ENCODE assay signal across 13 cellular contexts in genomic region chr17:83194189-83194565, GRCh38.
A peak's percentile ranks its signal among the peaks of the same experiment; 100 is the strongest.
DNase-seq lines count a peak whose midpoint lies in the region; ATAC-seq, FAIRE-seq and TF ChIP-seq lines count a peak whose summit lies in the region.
"Had no signal": no experiment of that assay in that cellular context is flagged by ENCODE, and none has a peak within 500 bp of the region (broad histone marks: within the 10 kb centered on the region; RNA-seq: fewer than 3 reads in every experiment).

No MANE protein-coding gene starts in this region.

- intact Hi-C loops in breast epithelium (cut with DNase I; ENCODE audit: low total_unique reads): no loop called here
- intact Hi-C loops in MCF 10A (cut with micrococcal nuclease): no loop called here
- intact Hi-C loops in OCI-LY7 (cut with micrococcal nuclease; ENCODE audit: unreplicated experiment): no loop called here
- intact Hi-C loops in kidney (cut with DNase I): no loop called here
- intact Hi-C loops in tibial artery (cut with DNase I; ENCODE audit: low total_unique reads): no loop called here

- H3K9ac ChIP-seq in kidney (ENCODE audit: low read length in 2 of 2): no peak overlapping the region
- H3K9ac ChIP-seq in neuronal stem cell (ENCODE audit: low read depth, low read length, poor library complexity): no peak overlapping the region

- H2BK5ac ChIP-seq in neuronal stem cell (ENCODE audit: low read length): no peak overlapping the region

- no peaks in the 10 kb centered on the region for H4K20me1 ChIP-seq in OCI-LY7 (ENCODE audit: insufficient read depth, low read length)

- H3K79me1 ChIP-seq in neuronal stem cell (ENCODE audit: low read depth, low read length): peaks cover 2% of the 10 kb centered on the region

- DNase-seq in breast epithelium (ENCODE audit: low spot score in 2 of 2) (peak; percentile 17 to 43), MCF 10A (ENCODE audit: unreplicated experiment) (no peak), OCI-LY7 (ENCODE audit: low spot score) (no peak), kidney (peak; percentile 56), tibial artery (peak; percentile 15 to 72), substantia nigra (lab: John Stamatoyannopoulos, UW) (no peak), neuronal stem cell (ENCODE audit: low spot score) (no peak)
- DNase-seq: activated gamma-delta T cell treated with Interleukin-2 at 50 U/mL for 16 hours, NCI-H2171 treated with DMSO at 0.1 percent for 48 hours had no signal

- H3K23ac ChIP-seq in neuronal stem cell (ENCODE audit: low read depth, low read length, poor library complexity): no peak overlapping the region

- peaks cover 0 to 6% of the 10 kb centered on the region in 2 donors for H3K9me3 ChIP-seq in breast epithelium
- no peaks in the 10 kb centered on the region for H3K9me3 ChIP-seq in OCI-LY7 (ENCODE audit: low read length)
- H3K9me3 ChIP-seq in kidney (ENCODE audit: control insufficient read depth in 1 of 2, low read length in 2 of 2): no peaks in the 10 kb centered on the region
- H3K9me3 ChIP-seq in tibial artery: no peaks in the 10 kb centered on the region
- H3K9me3 ChIP-seq in neuronal stem cell (replicated peaks in 1 of 2; ENCODE audit: control insufficient read depth in 2 of 2, insufficient read depth in 1 of 2, low read depth in 1 of 2, low read length in 2 of 2): peaks cover 6 to 31% of the 10 kb centered on the region in 2 donors

- no peak overlapping the region for H4K8ac ChIP-seq in neuronal stem cell (ENCODE audit: low read depth, low read length)

- H3K27ac Mint-ChIP-seq in MCF 10A (ENCODE audit: low read depth, unreplicated experiment): no peak overlapping the region

- CTCF ChIA-PET in MCF 10A (lab: Yijun Ruan, JAX): interaction anchor here (0.7 kb wide), 1 partner anchor 257 kb away, joined by 3 read pairs; no protein-coding TSS in a partner anchor
- CTCF ChIA-PET in OCI-LY7 (lab: Charles Lee; ENCODE audit: unreplicated experiment): no interaction called here

- H3K4me1 Mint-ChIP-seq in MCF 10A (ENCODE audit: insufficient read depth, unreplicated experiment): peaks cover 11% of the 10 kb centered on the region

- H3K27me3 Mint-ChIP-seq in MCF 10A (ENCODE audit: insufficient read depth, unreplicated experiment): peaks cover 16% of the 10 kb centered on the region

- H3K18ac ChIP-seq in neuronal stem cell (ENCODE audit: low read length): no peak overlapping the region

- no peak overlapping the region for H4K91ac ChIP-seq in neuronal stem cell (ENCODE audit: low read depth, low read length, poor library complexity)

- H3K4me3 ChIP-seq in breast epithelium (no peak overlapping the region), OCI-LY7 (ENCODE audit: low read depth, low read length, poor library complexity, severe bottlenecking) (no peak overlapping the region), kidney (ENCODE audit: low read length in 2 of 2) (no peak overlapping the region), tibial artery (no peak overlapping the region), neuronal stem cell (ENCODE audit: low read length in 2 of 2) (no peak overlapping the region)
- H3K4me3 ChIP-seq: hepatocyte, lung had no signal

- TF ChIP-seq CTCF in breast epithelium (IDR thresholded peaks at IDR 0.05) (no peak), MCF 10A (IDR thresholded peaks at IDR 0.05; ENCODE audit: unreplicated experiment) (no peak), OCI-LY7 (conservative IDR thresholded peaks at IDR 0.05; ENCODE audit: low read length) (no peak), kidney (IDR thresholded peaks at IDR 0.05; ENCODE audit: borderline replicate concordance, extremely low read depth, insufficient read depth) (no peak), tibial artery (IDR thresholded peaks at IDR 0.05) (no peak)

- H3K36me3 Mint-ChIP-seq in MCF 10A (ENCODE audit: insufficient read depth, unreplicated experiment): no peaks in the 10 kb centered on the region

- no CpG with 5 or more reads among the region's 6 CpGs for WGBS in neuronal stem cell (ENCODE audit: extremely low coverage in 2 of 2, insufficient read length in 2 of 2, insufficient replicate concordance in 1 of 2), 2 donors

- BruUV-seq in MCF 10A (replicated peaks; lab: Mats Ljungman, UMichigan) (no TSS peak), OCI-LY7 (replicated peaks; lab: Mats Ljungman, UMichigan) (no TSS peak)

- no peak overlapping the region for H2AK5ac ChIP-seq in neuronal stem cell (ENCODE audit: low read depth, low read length)

- no peak overlapping the region for H3K4me3 Mint-ChIP-seq in MCF 10A (ENCODE audit: unreplicated experiment)

- H2AFZ ChIP-seq in OCI-LY7 (ENCODE audit: low read length): no peak overlapping the region
- no peak overlapping the region for H2AFZ ChIP-seq in neuronal stem cell (ENCODE audit: low read length)
- H2AFZ ChIP-seq: hepatocyte had no signal

- no peak for ATAC-seq in GM21423 (IDR thresholded peaks at IDR 0.05; ENCODE audit: unreplicated experiment)

- no peak overlapping the region for H2BK12ac ChIP-seq in neuronal stem cell (ENCODE audit: low read length)

- no peaks in the 10 kb centered on the region for H3K79me2 ChIP-seq in OCI-LY7 (ENCODE audit: insufficient read depth, low read depth, low read length)
- H3K79me2 ChIP-seq: hepatocyte had no signal

- H2BK15ac ChIP-seq in neuronal stem cell (ENCODE audit: low read length): no peak overlapping the region

- FAIRE-seq in kidney (lab: Jason Lieb, UNC): no peak
- FAIRE-seq: H1 had no signal

- POLR2A ChIA-PET in MCF 10A (lab: Yijun Ruan, JAX) (no interaction called here), OCI-LY7 (lab: Charles Lee) (no interaction called here)

- H3K4me1 ChIP-seq in breast epithelium (peaks cover 8 to 12% of the 10 kb centered on the region in 2 donors), OCI-LY7 (ENCODE audit: insufficient read depth, low read length, poor library complexity, severe bottlenecking) (peaks cover 25% of the 10 kb centered on the region), kidney (ENCODE audit: control insufficient read depth in 1 of 2, insufficient read depth in 1 of 2, low read depth in 1 of 2, low read length in 2 of 2) (peaks cover 0 to 6% of the 10 kb centered on the region in 2 donors), tibial artery (peaks cover 9 to 74% (median 45%) of the 10 kb centered on the region in 4 donors), neuronal stem cell (ENCODE audit: control insufficient read depth in 2 of 2, insufficient read depth in 1 of 2, low read depth in 1 of 2, low read length in 2 of 2) (no peaks in the 10 kb centered on the region)

- TF ChIP-seq POLR2A in breast epithelium (IDR thresholded peaks at IDR 0.05): no peak

- H3K14ac ChIP-seq in neuronal stem cell (ENCODE audit: low read length): no peak overlapping the region

- no peaks in the 10 kb centered on the region for H3K9me2 ChIP-seq in OCI-LY7 (ENCODE audit: insufficient read depth, low read length)

- no peaks in the 10 kb centered on the region for H3K27me3 ChIP-seq in breast epithelium
- H3K27me3 ChIP-seq in tibial artery: no peaks in the 10 kb centered on the region
- H3K27me3 ChIP-seq in neuronal stem cell (ENCODE audit: control insufficient read depth in 3 of 3, insufficient read depth in 3 of 3, low read depth in 1 of 3, low read length in 3 of 3): no peaks in the 10 kb centered on the region
- H3K27me3 ChIP-seq: hepatocyte had no signal

- peaks cover 3% of the 10 kb centered on the region for H3K9me3 Mint-ChIP-seq in MCF 10A (ENCODE audit: unreplicated experiment)

- H2BK120ac ChIP-seq in neuronal stem cell (ENCODE audit: low read depth, low read length): no peak overlapping the region

- peak overlapping the region; percentile 52 to 87 for H3K27ac ChIP-seq in breast epithelium
- no peak overlapping the region for H3K27ac ChIP-seq in OCI-LY7 (ENCODE audit: low read depth, low read length, poor library complexity, severe bottlenecking)
- H3K27ac ChIP-seq in kidney (ENCODE audit: low read depth in 2 of 2, low read length in 2 of 2): no peak overlapping the region
- peak overlapping the region; percentile 79 to 85 for H3K27ac ChIP-seq in tibial artery
- no peak overlapping the region for H3K27ac ChIP-seq in substantia nigra (ENCODE audit: low read depth, low read length, poor library complexity, severe bottlenecking)
- H3K27ac ChIP-seq in neuronal stem cell (replicated peaks; ENCODE audit: low read length): no peak overlapping the region
- H3K27ac ChIP-seq: hepatocyte had no signal

- no peak overlapping the region for H3K4ac ChIP-seq in neuronal stem cell (ENCODE audit: low read length)

- H3K36me3 ChIP-seq in breast epithelium: no peaks in the 10 kb centered on the region
- no peaks in the 10 kb centered on the region for H3K36me3 ChIP-seq in OCI-LY7 (ENCODE audit: insufficient read depth, low read length)
- no peaks in the 10 kb centered on the region for H3K36me3 ChIP-seq in kidney (ENCODE audit: control insufficient read depth in 1 of 2, insufficient read depth in 2 of 2, low read length in 2 of 2)
- no peaks in the 10 kb centered on the region for H3K36me3 ChIP-seq in tibial artery
- H3K36me3 ChIP-seq in neuronal stem cell (replicated peaks in 1 of 2; ENCODE audit: control insufficient read depth in 2 of 2, insufficient read depth in 2 of 2, low read length in 2 of 2): no peaks in the 10 kb centered on the region

- H3K4me2 ChIP-seq in OCI-LY7 (ENCODE audit: low read length) (peak overlapping the region; percentile 29; the same call in 1 of the 2 replicates), neuronal stem cell (ENCODE audit: insufficient read depth, low read length, poor library complexity, severe bottlenecking) (no peak overlapping the region)
- H3K4me2 ChIP-seq: hepatocyte had no signal

Comparison
In these comparisons a context has a peak if more than half of its experiments do, and no peak if none do; other contexts are left out.
1. DNase-seq: peak in breast epithelium (2 of 2), kidney (single experiment) and tibial artery (2 of 2); none in MCF 10A (single experiment), OCI-LY7 (single experiment), substantia nigra (0 of 49) and neuronal stem cell (single experiment).
2. H3K27ac ChIP-seq: peak in breast epithelium (2 of 2) and tibial artery (2 of 2); none in OCI-LY7 (single experiment), kidney (0 of 2), substantia nigra (single experiment) and neuronal stem cell (single experiment).